2 cellular contexts compared by ENCODE assay signal in the genomic region with DNA sequence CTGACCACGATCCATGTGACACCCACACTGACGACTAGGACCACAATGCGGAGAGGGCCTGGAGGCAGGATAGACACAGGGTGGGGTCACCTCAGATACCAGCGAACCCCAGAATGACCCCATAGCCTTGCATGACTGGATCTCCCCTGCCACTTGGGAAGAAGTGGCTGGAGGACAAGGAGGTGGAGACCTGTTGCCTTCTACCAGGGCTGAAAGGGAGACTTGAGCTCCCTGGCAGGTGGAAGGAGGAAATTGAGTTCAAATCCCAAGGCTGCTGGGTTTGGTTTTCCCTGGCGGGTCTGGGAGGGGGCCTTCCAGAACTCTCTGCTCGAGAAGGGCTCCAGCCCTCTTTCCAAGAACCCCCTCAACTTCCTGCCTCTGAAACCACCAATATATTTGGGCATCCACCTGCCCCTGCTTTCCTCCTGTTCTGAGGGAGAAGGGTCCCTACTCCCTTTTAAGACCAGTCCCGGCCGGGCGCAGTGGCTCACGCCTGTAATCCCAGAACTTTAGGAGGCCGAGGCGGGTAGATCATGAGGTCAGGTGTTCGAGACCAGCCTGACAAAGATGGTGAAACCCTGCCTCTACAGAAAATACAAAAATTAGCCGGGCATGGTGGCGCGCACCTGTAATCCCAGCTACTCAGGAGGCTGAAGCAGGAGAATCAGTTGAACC.
TF ChIP-seq lines count a peak whose summit lies in the region.

No MANE protein-coding gene starts in this region.

TF ChIP-seq in HEK293, 187 proteins besides CTCF, POLR2A, EP300 and RAD21:
- TF ChIP-seq SCRT2 (tag by site-specific recombination; IDR thresholded peaks at IDR 0.05) (peak; percentile 63; the same call in 1 of the 2 replicates), ZNF654 (tag by site-specific recombination; IDR thresholded peaks at IDR 0.05; ENCODE audit: low read depth) (no peak), SCRT1 (tag by site-specific recombination; IDR thresholded peaks at IDR 0.05; ENCODE audit: borderline replicate concordance) (0 out of 2 replicates have a peak, but pooled peaks have one; percentile 51)

TF ChIP-seq in K562, 482 proteins besides CTCF, POLR2A, EP300 and RAD21:
- TF ChIP-seq TARDBP (IDR thresholded peaks at IDR 0.05) (no peak), POLR2G (IDR thresholded peaks at IDR 0.05; ENCODE audit: low read depth, low read length) (0 out of 2 replicates have a peak, but pooled peaks have one; percentile 21)
